ENCODE assay signal across 1 cellular context in the genomic region with DNA sequence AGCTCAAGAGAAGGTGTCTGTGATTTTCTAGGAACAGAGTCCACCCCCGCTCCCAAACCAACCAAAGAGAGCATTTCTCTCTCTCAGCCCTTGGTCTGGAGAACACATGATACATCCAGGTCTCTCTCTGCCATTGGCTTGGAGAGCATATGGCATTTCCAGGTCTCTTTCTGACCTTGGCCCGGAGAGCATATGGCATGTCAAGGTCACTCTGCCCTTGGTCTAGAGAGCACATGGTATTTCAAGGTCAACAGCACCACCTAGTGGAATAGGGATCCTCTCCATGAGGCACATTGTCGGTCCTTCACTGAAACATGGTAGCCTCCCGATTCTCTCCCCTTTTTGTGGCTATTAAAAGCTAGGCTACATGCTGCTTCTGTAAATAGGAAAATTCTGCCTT.
TF ChIP-seq lines count a peak whose summit lies in the region.

No MANE protein-coding gene starts in this region.

TF ChIP-seq in GM12878, 131 proteins besides CTCF, POLR2A, EP300 and RAD21 (continued from another document):
- no peak for TF ChIP-seq POLR2AphosphoS2 (IDR thresholded peaks at IDR 0.05; ENCODE audit: low read depth, low read length)
- no peak for TF ChIP-seq BMI1 (IDR thresholded peaks at IDR 0.05; ENCODE audit: borderline replicate concordance)
- TF ChIP-seq, protein P1, sequence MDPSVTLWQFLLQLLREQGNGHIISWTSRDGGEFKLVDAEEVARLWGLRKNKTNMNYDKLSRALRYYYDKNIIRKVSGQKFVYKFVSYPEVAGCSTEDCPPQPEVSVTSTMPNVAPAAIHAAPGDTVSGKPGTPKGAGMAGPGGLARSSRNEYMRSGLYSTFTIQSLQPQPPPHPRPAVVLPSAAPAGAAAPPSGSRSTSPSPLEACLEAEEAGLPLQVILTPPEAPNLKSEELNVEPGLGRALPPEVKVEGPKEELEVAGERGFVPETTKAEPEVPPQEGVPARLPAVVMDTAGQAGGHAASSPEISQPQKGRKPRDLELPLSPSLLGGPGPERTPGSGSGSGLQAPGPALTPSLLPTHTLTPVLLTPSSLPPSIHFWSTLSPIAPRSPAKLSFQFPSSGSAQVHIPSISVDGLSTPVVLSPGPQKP (IDR thresholded peaks at IDR 0.05; ENCODE audit: low read depth, low read length): no peak
- TF ChIP-seq HCFC1 (IDR thresholded peaks at IDR 0.05; ENCODE audit: low read length): no peak
- TF ChIP-seq ESRRA (IDR thresholded peaks at IDR 0.05; ENCODE audit: low read length): peak; percentile 99
- TF ChIP-seq ATF7 (IDR thresholded peaks at IDR 0.05; ENCODE audit: low read depth): no peak
- TF ChIP-seq NFXL1 (IDR thresholded peaks at IDR 0.05; ENCODE audit: borderline replicate concordance): no peak
- TF ChIP-seq ZNF622 (IDR thresholded peaks at IDR 0.05): no peak
- TF ChIP-seq, protein P2, sequence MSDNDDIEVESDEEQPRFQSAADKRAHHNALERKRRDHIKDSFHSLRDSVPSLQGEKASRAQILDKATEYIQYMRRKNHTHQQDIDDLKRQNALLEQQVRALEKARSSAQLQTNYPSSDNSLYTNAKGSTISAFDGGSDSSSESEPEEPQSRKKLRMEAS (IDR thresholded peaks at IDR 0.05; ENCODE audit: low read depth, low read length): no peak
- no peak for TF ChIP-seq TCF12 (IDR thresholded peaks at IDR 0.05; ENCODE audit: low read depth, low read length)
TF ChIP-seq in GM12878: peak in this region for 2.
